ENCODE assay signal across 35 cellular contexts in genomic region chr5:35284364-35284763, GRCh38. TPM values are rescaled to one million over a fixed set of nuclear protein-coding genes. Genes with fewer than 3 reads are reported as not detected.
"Had no signal": no experiment of that assay in that cellular context is flagged by ENCODE, and none has a peak within 500 bp of the region (broad histone marks: within the 10 kb centered on the region; RNA-seq: fewer than 3 reads in every experiment).

No MANE protein-coding gene starts in this region.

- ATAC-seq: activated CD8-positive, alpha-beta T cell treated with anti-CD3 and anti-CD28 coated beads for 36 hours; activated naive CD4-positive, alpha-beta T cell treated with anti-CD3 and anti-CD28 coated beads, Interleukin-2, amount 50 U/mL, for 72 hours; activated T-cell treated with anti-CD3 and anti-CD28 coated beads, Interleukin-2, amount 50 U/mL, for 4 hours; activated T-cell treated with anti-CD3 and anti-CD28 coated beads, Interleukin-2, amount 50 U/mL, for 72 hours; activated T-helper 17 cell treated with anti-CD3 and anti-CD28 coated beads, Interleukin-2, amount 50 U/mL, for 72 hours; body of pancreas had no signal

- FAIRE-seq: astrocyte, TTC549 had no signal

- H3K27ac ChIP-seq: adrenal gland, body of pancreas, brain microvascular endothelial cell, breast epithelium, VCaP had no signal

- H3K4me3 ChIP-seq: adrenal gland, body of pancreas, breast epithelium had no signal

- H3K9me3 ChIP-seq: adrenal gland, body of pancreas, breast epithelium had no signal

- DNase-seq: activated B cell treated with CpG ODN at 0.5 μM for 24 hours; activated CD4-positive, alpha-beta memory T cell treated with anti-CD3 and anti-CD28 coated beads for 36 hours; activated CD4-positive, alpha-beta T cell treated with anti-CD3 and anti-CD28 coated beads for 4 hours; activated CD4-positive, alpha-beta T cell treated with anti-CD3 and anti-CD28 coated beads, Interleukin-2, amount 10 ng/mL, durations not matched to agents 24 days and 14 days; activated CD4-positive, alpha-beta T cell treated with anti-CD3 and anti-CD28 coated beads, Interleukin-2, amount 50 U/mL, for 1 hour; activated CD4-positive, alpha-beta T cell treated with anti-CD3 and anti-CD28 coated beads, Interleukin-2, amount 50 U/mL, for 4 hours; activated CD4-positive, CD25-positive, alpha-beta regulatory T cell treated with anti-CD3 and anti-CD28 coated beads, Interleukin-2, amount 50 U/mL, for 72 hours; activated CD8-positive, alpha-beta memory T cell treated with anti-CD3 and anti-CD28 coated beads, Interleukin-2, amount 50 U/mL, for 4 hours; activated CD8-positive, alpha-beta T cell treated with anti-CD3 and anti-CD28 coated beads for 36 hours; activated effector memory CD4-positive, alpha-beta T cell treated with anti-CD3 and anti-CD28 coated beads, Interleukin-2, amount 50 U/mL, for 16 hours; activated gamma-delta T cell treated with Interleukin-2 at 50 U/mL for 16 hours; activated naive CD4-positive, alpha-beta T cell; activated naive CD4-positive, alpha-beta T cell treated with anti-CD3 and anti-CD28 coated beads for 36 hours; activated naive CD4-positive, alpha-beta T cell treated with anti-CD3 and anti-CD28 coated beads, Interleukin-2, amount 50 U/mL, for 16 hours; activated naive CD8-positive, alpha-beta T cell treated with anti-CD3 and anti-CD28 coated beads for 36 hours; activated T-cell treated with anti-CD3 and anti-CD28 coated beads for 4 hours; activated T-cell treated with anti-CD3 and anti-CD28 coated beads, Interleukin-2, amount 50 U/mL, for 1 hour; activated T-cell treated with anti-CD3 and anti-CD28 coated beads, Interleukin-2, amount 50 U/mL, for 4 hours; activated T-cell treated with anti-CD3 and anti-CD28 coated beads, Interleukin-2, amount 50 U/mL, for 72 hours; adrenal gland; amniotic stem cell; aorta; body of pancreas; brain microvascular endothelial cell; central memory CD4-positive, alpha-beta T cell; T-helper 2 cell; T-helper 9 cell had no signal

- H3K27me3 ChIP-seq: adrenal gland, body of pancreas, brain microvascular endothelial cell, breast epithelium had no signal

- H3K36me3 ChIP-seq: adrenal gland, brain microvascular endothelial cell, breast epithelium had no signal

- H3K4me1 ChIP-seq: adrenal gland, body of pancreas, breast epithelium had no signal

RNA-seq across cellular contexts. Expression of gene PRLR, which starts 54.1 kb away (rescaled TPM):
- total RNA-seq: activated CD4-positive, alpha-beta memory T cell treated with anti-CD3 and anti-CD28 coated beads for 36 hours; activated CD4-positive, alpha-beta T cell treated with anti-CD3 and anti-CD28 coated beads, Interleukin-2, amount 10 ng/mL, durations not matched to agents 24 days and 14 days; activated CD8-positive, alpha-beta memory T cell treated with anti-CD3 and anti-CD28 coated beads for 36 hours; activated CD8-positive, alpha-beta T cell treated with anti-CD3 and anti-CD28 coated beads for 36 hours; activated naive CD4-positive, alpha-beta T cell treated with anti-CD3 and anti-CD28 coated beads for 36 hours; activated naive CD8-positive, alpha-beta T cell treated with anti-CD3 and anti-CD28 coated beads for 36 hours; activated T-helper 1 cell treated with anti-CD3 and anti-CD28 coated beads, Interleukin-12 subunit alpha, Interleukin-12 subunit beta, Interleukin-2, Interleukin-4 antibody, amounts not matched to agents 30 ng/mL and 10 ng/mL and 1 ng/mL, durations not matched to agents 14 hours and 24 hours and 36 hours; activated T-helper 17 cell treated with anti-CD3 and anti-CD28 coated beads, Interleukin-2, amount 50 U/mL, for 72 hours had no signal
